ENCODE assay signal across 22 cellular contexts in the genomic region with DNA sequence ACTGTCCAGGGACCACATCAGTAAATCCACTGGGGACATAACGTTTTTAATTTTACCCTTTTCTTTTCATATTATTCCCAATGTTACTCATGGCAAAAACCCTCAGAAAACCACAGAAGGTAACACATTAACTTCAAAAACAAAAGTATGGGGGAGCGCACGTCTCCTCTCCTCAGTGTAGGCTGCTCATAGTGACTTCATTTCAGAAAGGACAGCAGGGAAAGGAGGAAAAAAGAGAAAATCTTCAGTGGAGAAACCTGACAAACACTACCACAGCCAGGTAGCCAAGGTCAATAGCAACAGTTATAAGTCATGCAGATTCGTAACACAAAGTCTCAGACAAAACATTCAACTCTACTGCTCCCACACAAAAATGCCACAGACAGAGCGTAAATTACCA. TPM values are rescaled to one million over a fixed set of nuclear protein-coding genes. Genes with fewer than 3 reads are reported as not detected.
"Had no signal": no experiment of that assay in that cellular context is flagged by ENCODE, and none has a peak within 500 bp of the region (broad histone marks: within the 10 kb centered on the region; RNA-seq: fewer than 3 reads in every experiment).

No MANE protein-coding gene starts in this region.

- H3K27ac ChIP-seq: coronary artery, esophagus squamous epithelium, parathyroid adenoma, right atrium auricular region, suprapubic skin, transverse colon, upper lobe of right lung, uterus had no signal

- H3K27me3 ChIP-seq: esophagus squamous epithelium, right atrium auricular region, suprapubic skin, transverse colon, upper lobe of right lung, uterus had no signal

- H3K9ac ChIP-seq: parathyroid adenoma had no signal

- H3K36me3 ChIP-seq: right atrium auricular region, transverse colon, uterus had no signal

- ATAC-seq: naive thymus-derived CD8-positive, alpha-beta T cell had no signal

- H2AFZ ChIP-seq: parathyroid adenoma had no signal

- H3K4me1 ChIP-seq: parathyroid adenoma, suprapubic skin, upper lobe of right lung, uterus had no signal

- H3K4me3 ChIP-seq: coronary artery, esophagus squamous epithelium, lung, right atrium auricular region, smooth muscle cell, suprapubic skin, transverse colon, upper lobe of right lung, uterus had no signal

- H3K9me3 ChIP-seq: esophagus squamous epithelium, suprapubic skin, upper lobe of right lung, uterus had no signal

- H3K4me2 ChIP-seq: smooth muscle cell had no signal

- DNase-seq: dermis blood vessel endothelial cell; effector memory CD4-positive, alpha-beta T cell; esophagus squamous epithelium; foreskin melanocyte; immature natural killer cell; islet precursor cell; naive thymus-derived CD8-positive, alpha-beta T cell; occipital lobe; stimulated activated CD4-positive, alpha-beta T cell treated with anti-CD3 and anti-CD28 coated beads, Interleukin-12 subunit alpha, Interleukin-12 subunit beta, amount 100 ng/mL, for 4 hours; stimulated activated CD4-positive, alpha-beta T cell treated with anti-CD3 and anti-CD28 coated beads, Interleukin-1b, Interleukin-23, amount 100 ng/mL, for 48 hours; stimulated activated CD4-positive, alpha-beta T cell treated with anti-CD3 and anti-CD28 coated beads, Interleukin-4, amount 100 ng/mL, for 1 hour; stimulated activated CD8-positive, alpha-beta memory T cell treated with anti-CD3 and anti-CD28 coated beads, Interleukin-4, amount 100 ng/mL, for 48 hours; stimulated activated naive CD8-positive, alpha-beta T cell treated with anti-CD3 and anti-CD28 coated beads, Interleukin-15, amount 100 ng/mL, for 72 hours; transverse colon; upper lobe of right lung; uterus had no signal

RNA-seq across cellular contexts. Expression of a gene that starts 21.4 kb away (rescaled TPM):
- total RNA-seq: naive thymus-derived CD8-positive, alpha-beta T cell had no signal
- polyA plus RNA-seq: immature natural killer cell; naive thymus-derived CD8-positive, alpha-beta T cell had no signal
